8 cellular contexts compared by ENCODE assay signal in genomic region chr18:66560092-66560491, GRCh38. TPM values are rescaled to one million over a fixed set of nuclear protein-coding genes. Genes with fewer than 3 reads are reported as not detected.
A peak's percentile ranks its signal among the peaks of the same experiment; 100 is the strongest.
DNase-seq lines count a peak whose midpoint lies in the region; ATAC-seq, FAIRE-seq and TF ChIP-seq lines count a peak whose summit lies in the region.

No MANE protein-coding gene starts in this region.

- H3K4me3 ChIP-seq in LNCaP clone FGC (ENCODE audit: low read depth, low read length), result no peak overlapping the region

- TF ChIP-seq POLR2A in GM12891 (IDR thresholded peaks at IDR 0.05; ENCODE audit: low read depth, low read length), result no peak

- ATAC-seq in SK-N-SH treated with all-trans-retinoic acid at 6 μM for 48 hours, result 0 out of 3 replicates have a peak, but pooled peaks have one; percentile 38
- no peak for ATAC-seq in GM18870 (IDR thresholded peaks at IDR 0.05; ENCODE audit: unreplicated experiment)
- ATAC-seq in HG03571 (IDR thresholded peaks at IDR 0.05; ENCODE audit: unreplicated experiment), result no peak

- peak; percentile 57 for TF ChIP-seq CTCF in LNCaP clone FGC (IDR thresholded peaks at IDR 0.05; ENCODE audit: control insufficient read depth, extremely low read depth, insufficient read depth)

- FAIRE-seq in islet of Langerhans (lab: Jason Lieb, UNC), result peak; percentile 94
- no peak for FAIRE-seq in GM12891 (lab: Jason Lieb, UNC)

- DNase-seq in CD1c-positive myeloid dendritic cell (ENCODE audit: extremely low spot score), result peak; percentile 40
- DNase-seq in LNCaP clone FGC (ENCODE audit: low read depth), result peak; percentile 32
- no peak for DNase-seq in NCI-H187 (lab: John Stamatoyannopoulos, UW)
- no peak for DNase-seq in GM12891 (ENCODE audit: insufficient read length, low spot score)

TF ChIP-seq in SK-N-SH treated with all-trans-retinoic acid at 6 μM for 48 hours, 23 proteins besides CTCF, POLR2A, EP300 and RAD21 (continues in another document):
- TF ChIP-seq CSDC2 (CRISPR knock-in tag; IDR thresholded peaks at IDR 0.05) (no peak), CREB5 (CRISPR knock-in tag; IDR thresholded peaks at IDR 0.05; ENCODE audit: low read depth) (no peak), RARB (CRISPR knock-in tag; IDR thresholded peaks at IDR 0.05) (no peak), TSHZ2 (CRISPR knock-in tag; IDR thresholded peaks at IDR 0.05) (no peak), ZC3H10 (CRISPR knock-in tag; IDR thresholded peaks at IDR 0.05) (no peak), BACH2 (CRISPR knock-in tag; IDR thresholded peaks at IDR 0.05; ENCODE audit: borderline replicate concordance) (no peak), ZNF70 (CRISPR knock-in tag; IDR thresholded peaks at IDR 0.05) (no peak), ESRRG (CRISPR knock-in tag; IDR thresholded peaks at IDR 0.05) (no peak), GLIS3 (CRISPR knock-in tag; IDR thresholded peaks at IDR 0.05) (no peak), SNAI2 (CRISPR knock-in tag; IDR thresholded peaks at IDR 0.05) (no peak), CSRNP3 (CRISPR knock-in tag; IDR thresholded peaks at IDR 0.05) (no peak), ZNF565 (CRISPR knock-in tag; conservative IDR thresholded peaks at IDR 0.05; ENCODE audit: low read depth) (no peak), ISL1 (CRISPR knock-in tag; IDR thresholded peaks at IDR 0.05) (no peak), ARNTL (CRISPR knock-in tag; IDR thresholded peaks at IDR 0.05; ENCODE audit: borderline replicate concordance, low read depth) (no peak), ZFP30 (CRISPR knock-in tag; IDR thresholded peaks at IDR 0.05) (no peak)

TF ChIP-seq in GM12891, 5 proteins besides CTCF, POLR2A, EP300 and RAD21:
- TF ChIP-seq PAX5 (IDR thresholded peaks at IDR 0.05; ENCODE audit: insufficient read depth, low read length, severe bottlenecking), result no peak
- TF ChIP-seq POU2F2 (IDR thresholded peaks at IDR 0.05; ENCODE audit: low read depth, low read length), result no peak
- no peak for TF ChIP-seq TAF1 (IDR thresholded peaks at IDR 0.05; ENCODE audit: low read depth, low read length)
- no peak for TF ChIP-seq SPI1 (IDR thresholded peaks at IDR 0.05; ENCODE audit: low read depth, low read length)
- TF ChIP-seq POLR2AphosphoS5 (IDR thresholded peaks at IDR 0.05; ENCODE audit: low read depth, low read length), result no peak

RNA-seq across cellular contexts. Expression of gene CDH19, which starts 43.8 kb away (rescaled TPM):
- not detected for polyA plus RNA-seq in GM12891 (2012; ENCODE audit: low read depth, missing spikeins)

Comparison
In these comparisons a context has a peak if more than half of its experiments do, and no peak if none do; other contexts are left out.
1. DNase-seq: peak in CD1c-positive myeloid dendritic cell (single experiment) and LNCaP clone FGC (single experiment); none in NCI-H187 (0 of 2) and GM12891 (single experiment).